ENCODE assay signal across 32 cellular contexts in genomic region chr5:156783092-156783491, GRCh38.
"Had no signal": no experiment of that assay in that cellular context is flagged by ENCODE, and none has a peak within 500 bp of the region (broad histone marks: within the 10 kb centered on the region; RNA-seq: fewer than 3 reads in every experiment).

No MANE protein-coding gene starts in this region.

- H3K4me2 ChIP-seq: neural progenitor cell had no signal

- DNase-seq: activated CD4-positive, alpha-beta memory T cell treated with anti-CD3 and anti-CD28 coated beads, Interleukin-2, amount 10 ng/mL, durations not matched to agents 7 days and 5 days; activated CD4-positive, alpha-beta T cell treated with anti-CD3 and anti-CD28 coated beads, Interleukin-2, amount 10 ng/mL, durations not matched to agents 24 days and 14 days; activated CD8-positive, alpha-beta memory T cell treated with anti-CD3 and anti-CD28 coated beads, Interleukin-2, amount 10 ng/mL, durations not matched to agents 7 days and 5 days; activated naive CD4-positive, alpha-beta T cell; activated T-cell treated with anti-CD3 and anti-CD28 coated beads, Interleukin-2, amount 50 U/mL, for 72 hours; dermis blood vessel endothelial cell; effector CD8-positive, alpha-beta T cell; esophagus squamous epithelium; foreskin melanocyte; heart right ventricle; left ventricle myocardium inferior; mesendoderm; natural killer cell; right cardiac atrium; stimulated activated CD4-positive, alpha-beta T cell treated with anti-CD3 and anti-CD28 coated beads, Interleukin-15, amount 100 ng/mL, for 24 hours; stimulated activated CD4-positive, alpha-beta T cell treated with anti-CD3 and anti-CD28 coated beads, Interleukin-2, amount 100 ng/mL, for 24 hours; stimulated activated naive CD4-positive, alpha-beta T cell; T-helper 9 cell; trophoblast cell had no signal

- H3K27ac ChIP-seq: breast epithelium, epithelial cell of prostate, esophagus squamous epithelium, heart right ventricle, left ventricle myocardium inferior, neural progenitor cell, thoracic aorta, vagina, VCaP had no signal

- H2AFZ ChIP-seq: neural progenitor cell had no signal

- ATAC-seq: activated CD4-positive, CD25-positive, alpha-beta regulatory T cell treated with anti-CD3 and anti-CD28 coated beads, Interleukin-2, amount 50 U/mL, for 24 hours; activated CD8-positive, alpha-beta memory T cell treated with anti-CD3 and anti-CD28 coated beads, Interleukin-2, amount 10 ng/mL, durations not matched to agents 7 days and 5 days; activated naive CD4-positive, alpha-beta T cell treated with anti-CD3 and anti-CD28 coated beads, Interleukin-2, amount 50 U/mL, for 72 hours; activated T-cell treated with anti-CD3 and anti-CD28 coated beads, Interleukin-2, amount 50 U/mL, for 72 hours; heart right ventricle; natural killer cell; right cardiac atrium had no signal

- H3K36me3 ChIP-seq: breast epithelium, esophagus squamous epithelium, heart right ventricle, left ventricle myocardium inferior, neural progenitor cell, thoracic aorta, vagina had no signal

- FAIRE-seq: colon, endometrium, islet of Langerhans, TTC549 had no signal

- H3K9ac ChIP-seq: neural progenitor cell had no signal

- H3K9me3 ChIP-seq: thoracic aorta, vagina had no signal

- H3K4me3 ChIP-seq: breast epithelium, esophagus squamous epithelium, heart right ventricle, left ventricle myocardium inferior, lung, neural progenitor cell, thoracic aorta, vagina had no signal

- H3K27me3 ChIP-seq: breast epithelium, esophagus squamous epithelium, heart right ventricle, neural progenitor cell, vagina had no signal

- H3K4me1 ChIP-seq: breast epithelium, esophagus squamous epithelium, neural progenitor cell, vagina had no signal
